31 cellular contexts compared by ENCODE assay signal in the genomic region with DNA sequence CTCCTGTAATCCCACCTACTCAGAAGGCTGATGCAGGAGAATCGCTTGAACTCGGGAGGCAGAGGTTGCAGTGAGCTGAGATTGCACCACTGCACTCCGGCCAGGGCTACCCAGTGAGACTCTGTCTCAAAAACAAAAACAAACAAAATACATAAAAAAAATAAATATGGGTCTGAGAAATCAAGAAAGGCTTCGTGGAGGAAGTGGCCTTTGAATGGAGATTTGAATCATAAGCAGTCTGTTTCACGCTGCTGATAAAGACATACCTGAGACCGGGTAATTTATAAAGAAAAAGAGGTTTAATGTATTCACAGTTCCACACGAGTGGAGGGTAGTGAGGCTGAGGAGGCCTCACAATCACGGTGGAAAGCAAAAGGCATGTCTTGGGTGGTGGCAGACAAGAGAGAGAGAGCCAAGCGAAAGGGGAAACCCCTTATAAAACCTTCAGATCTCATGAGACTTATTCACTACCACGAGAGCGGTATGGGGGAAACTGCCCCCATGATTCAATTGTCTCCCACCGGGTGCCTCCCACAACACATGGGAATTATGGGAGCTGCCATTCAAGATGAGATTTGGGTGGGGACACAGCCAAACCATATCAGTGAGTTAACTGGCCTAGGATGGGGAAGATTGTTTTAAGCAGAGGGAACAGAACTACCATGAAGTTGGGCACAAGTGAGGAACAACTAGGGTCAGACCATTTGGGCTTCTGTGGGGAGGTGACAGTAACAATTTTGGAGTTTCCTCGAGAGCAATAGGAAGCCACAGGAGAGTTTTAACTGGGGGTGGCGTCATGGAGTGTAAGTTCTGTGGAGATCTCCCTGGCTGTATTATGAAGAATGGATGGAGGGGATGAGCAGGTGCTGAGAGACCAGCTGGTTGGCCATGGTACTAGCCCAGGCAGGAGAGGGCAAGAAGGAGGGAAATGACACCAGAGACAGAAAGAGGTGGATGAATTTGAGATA. TPM values are rescaled to one million over a fixed set of nuclear protein-coding genes. Genes with fewer than 3 reads are reported as not detected.
"Had no signal": no experiment of that assay in that cellular context is flagged by ENCODE, and none has a peak within 500 bp of the region (broad histone marks: within the 10 kb centered on the region; RNA-seq: fewer than 3 reads in every experiment).

No MANE protein-coding gene starts in this region.

- H3K27me3 ChIP-seq: colonic mucosa, esophagus muscularis mucosa, left lung, ovary, sigmoid colon, suprapubic skin, transverse colon, upper lobe of right lung, uterus had no signal

- H3K4me3 ChIP-seq: colonic mucosa, esophagus muscularis mucosa, heart right ventricle, left lung, ovary, psoas muscle, sigmoid colon, suprapubic skin, transverse colon, upper lobe of right lung, uterus had no signal

- H3K9me3 Mint-ChIP-seq: dendritic cell treated with granulocyte-macrophage colony-stimulating factor and Interleukin-4, amounts not matched to agents 40 ng/mL and 50 ng/mL, for 4 days; endodermal cell; naive thymus-derived CD4-positive, alpha-beta T cell; nephron; stimulated activated effector memory CD8-positive, alpha-beta T cell treated with anti-CD3 and anti-CD28 coated beads, Interleukin-12 subunit alpha, Interleukin-12 subunit beta, amount 100 ng/mL, for 72 hours; stimulated activated naive CD8-positive, alpha-beta T cell treated with anti-CD3 and anti-CD28 coated beads, Interleukin-15, Interleukin-2, amounts not matched to agents 100 ng/mL and 50 ng/mL, for 24 hours had no signal

- ATAC-seq: heart right ventricle; left cardiac atrium; left lung; naive thymus-derived CD4-positive, alpha-beta T cell; psoas muscle; right cardiac atrium; stimulated activated effector memory CD8-positive, alpha-beta T cell treated with anti-CD3 and anti-CD28 coated beads, Interleukin-12 subunit alpha, Interleukin-12 subunit beta, amount 100 ng/mL, for 72 hours; upper lobe of right lung had no signal

- H3K27ac Mint-ChIP-seq: dendritic cell treated with granulocyte-macrophage colony-stimulating factor and Interleukin-4, amounts not matched to agents 40 ng/mL and 50 ng/mL, for 4 days; endodermal cell; nephron; stimulated activated effector memory CD8-positive, alpha-beta T cell treated with anti-CD3 and anti-CD28 coated beads, Interleukin-12 subunit alpha, Interleukin-12 subunit beta, amount 100 ng/mL, for 72 hours; stimulated activated naive CD8-positive, alpha-beta T cell treated with anti-CD3 and anti-CD28 coated beads, Interleukin-15, Interleukin-2, amounts not matched to agents 100 ng/mL and 50 ng/mL, for 24 hours had no signal

- H3K4me3 Mint-ChIP-seq: dendritic cell treated with granulocyte-macrophage colony-stimulating factor and Interleukin-4, amounts not matched to agents 40 ng/mL and 50 ng/mL, for 4 days; endodermal cell; naive thymus-derived CD4-positive, alpha-beta T cell; nephron; stimulated activated effector memory CD8-positive, alpha-beta T cell treated with anti-CD3 and anti-CD28 coated beads, Interleukin-12 subunit alpha, Interleukin-12 subunit beta, amount 100 ng/mL, for 72 hours; stimulated activated naive CD8-positive, alpha-beta T cell treated with anti-CD3 and anti-CD28 coated beads, Interleukin-15, Interleukin-2, amounts not matched to agents 100 ng/mL and 50 ng/mL, for 24 hours had no signal

- H3K4me1 Mint-ChIP-seq: nephron had no signal

- FAIRE-seq: islet of Langerhans had no signal

- DNase-seq: colonic mucosa; effector CD8-positive, alpha-beta T cell; endodermal cell; foreskin melanocyte; glutamatergic neuron; heart right ventricle; hippocampal formation; left cardiac atrium; left lung; mesendoderm; midbrain; naive thymus-derived CD4-positive, alpha-beta T cell; nucleus accumbens; ovary; posterior cingulate gyrus; psoas muscle; right cardiac atrium; sigmoid colon; stimulated activated CD4-positive, alpha-beta T cell treated with anti-CD3 and anti-CD28 coated beads, Interleukin-2, amount 100 ng/mL, for 24 hours; stimulated activated CD4-positive, alpha-beta T cell treated with anti-CD3 and anti-CD28 coated beads, Interleukin-4, amount 100 ng/mL, for 24 hours; transverse colon; upper lobe of right lung; uterus had no signal

- H3K36me3 ChIP-seq: colonic mucosa, esophagus muscularis mucosa, heart right ventricle, left lung, ovary, sigmoid colon, suprapubic skin, transverse colon, upper lobe of right lung, uterus had no signal

- H3K9me3 ChIP-seq: colonic mucosa, esophagus muscularis mucosa, heart right ventricle, left lung, ovary, psoas muscle, sigmoid colon, suprapubic skin, transverse colon, upper lobe of right lung, uterus had no signal

- H3K4me1 ChIP-seq: colonic mucosa, left lung, psoas muscle, sigmoid colon, upper lobe of right lung, uterus had no signal

- H3K36me3 Mint-ChIP-seq: naive thymus-derived CD4-positive, alpha-beta T cell; stimulated activated effector memory CD8-positive, alpha-beta T cell treated with anti-CD3 and anti-CD28 coated beads, Interleukin-12 subunit alpha, Interleukin-12 subunit beta, amount 100 ng/mL, for 72 hours had no signal

- H3K27ac ChIP-seq: epithelial cell of prostate, esophagus muscularis mucosa, heart right ventricle, left lung, ovary, psoas muscle, sigmoid colon, suprapubic skin, transverse colon, upper lobe of right lung, uterus had no signal

RNA-seq across cellular contexts. Expression of gene WNT4, which starts 22.2 kb away (rescaled TPM):
- total RNA-seq: naive thymus-derived CD4-positive, alpha-beta T cell had no signal
